In the genomic region with DNA sequence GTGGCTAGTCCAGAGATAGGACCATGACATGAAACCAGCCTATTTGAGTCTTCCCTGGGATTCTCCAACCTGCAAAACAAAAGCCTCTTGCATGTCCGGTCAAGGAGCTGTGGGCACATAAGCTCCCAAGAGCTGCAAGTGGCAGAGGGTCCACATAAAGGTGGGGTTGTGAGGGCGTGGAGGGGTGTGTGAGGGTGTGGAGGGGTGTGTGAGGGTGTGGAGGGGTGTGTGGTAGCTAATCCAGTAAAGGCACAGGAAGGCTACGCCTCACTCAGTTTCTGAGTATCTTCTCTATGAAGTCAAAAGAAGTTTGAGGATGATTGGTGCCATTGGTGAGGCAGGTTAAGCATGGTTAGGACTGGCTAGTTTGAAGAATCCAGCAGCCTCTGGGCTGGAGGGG, we compare ENCODE assay signal across 28 cellular contexts.
"Had no signal": no experiment of that assay in that cellular context is flagged by ENCODE, and none has a peak within 500 bp of the region (broad histone marks: within the 10 kb centered on the region; RNA-seq: fewer than 3 reads in every experiment).

No MANE protein-coding gene starts in this region.

- H3K4me3 Mint-ChIP-seq: dendritic cell treated with granulocyte-macrophage colony-stimulating factor and Interleukin-4, amounts not matched to agents 40 ng/mL and 50 ng/mL, for 4 days; effector memory CD8-positive, alpha-beta T cell; endodermal cell had no signal

- H3K4me3 ChIP-seq: colonic mucosa, coronary artery, dorsolateral prefrontal cortex, esophagus muscularis mucosa, esophagus squamous epithelium, gastrocnemius medialis, gastroesophageal sphincter, heart left ventricle, heart right ventricle had no signal

- H3K27ac Mint-ChIP-seq: dendritic cell treated with granulocyte-macrophage colony-stimulating factor and Interleukin-4, amounts not matched to agents 40 ng/mL and 50 ng/mL, for 4 days; effector memory CD8-positive, alpha-beta T cell; endodermal cell had no signal

- H3K27ac ChIP-seq: colonic mucosa, coronary artery, dorsolateral prefrontal cortex, epithelial cell of prostate, esophagus muscularis mucosa, esophagus squamous epithelium, foreskin keratinocyte, gastrocnemius medialis, gastroesophageal sphincter, heart left ventricle, heart right ventricle had no signal

- FAIRE-seq: colon, endometrium, endothelial cell of umbilical vein, frontal cortex had no signal

- H3K36me3 ChIP-seq: colonic mucosa, esophagus muscularis mucosa, esophagus squamous epithelium, gastrocnemius medialis, gastroesophageal sphincter, heart left ventricle, heart right ventricle had no signal

- H3K9me3 Mint-ChIP-seq: endodermal cell had no signal

- H3K9me3 ChIP-seq: colonic mucosa, esophagus muscularis mucosa, esophagus squamous epithelium, gastrocnemius medialis, gastroesophageal sphincter, heart left ventricle, heart right ventricle had no signal

- H3K27me3 Mint-ChIP-seq: dendritic cell treated with granulocyte-macrophage colony-stimulating factor and Interleukin-4, amounts not matched to agents 40 ng/mL and 50 ng/mL, for 4 days had no signal

- H3K27me3 ChIP-seq: colonic mucosa, dorsolateral prefrontal cortex, esophagus muscularis mucosa, foreskin keratinocyte, gastrocnemius medialis, gastroesophageal sphincter, heart left ventricle, heart right ventricle had no signal

- ATAC-seq: effector memory CD8-positive, alpha-beta T cell; esophagus mucosa; foreskin keratinocyte; gastrocnemius medialis; gastroesophageal sphincter had no signal

- DNase-seq: colonic mucosa; cortex of kidney; dermis blood vessel endothelial cell; effector CD4-positive, alpha-beta T cell; effector CD8-positive, alpha-beta T cell; effector memory CD4-positive, alpha-beta T cell; effector memory CD8-positive, alpha-beta T cell; endodermal cell; erythroblast; esophagus squamous epithelium; foreskin keratinocyte; foreskin melanocyte; gastrocnemius medialis; glutamatergic neuron; head of caudate nucleus had no signal

- H3K4me1 ChIP-seq: colonic mucosa, esophagus muscularis mucosa, esophagus squamous epithelium, foreskin keratinocyte, gastrocnemius medialis, gastroesophageal sphincter, heart left ventricle had no signal
